Comparison of ENCODE assay signal across 23 cellular contexts in genomic region chr4:8558080-8558960, GRCh38. TPM values are rescaled to one million over a fixed set of nuclear protein-coding genes. Genes with fewer than 3 reads are reported as not detected.
DNase-seq lines count a peak whose midpoint lies in the region; ATAC-seq and TF ChIP-seq lines count a peak whose summit lies in the region.
"Had no signal": no experiment of that assay in that cellular context is flagged by ENCODE, and none has a peak within 500 bp of the region (broad histone marks: within the 10 kb centered on the region; RNA-seq: fewer than 3 reads in every experiment).

No MANE protein-coding gene starts in this region.

- WGBS in spleen, 5 donors = 82 to 87% (median 85%) methylated on average over 14 to 21 of the region's 21 CpGs

- peak; percentile 79 for ATAC-seq in RWPE2 (ENCODE audit: low read depth)
- ATAC-seq: pancreas, right lobe of liver had no signal

- H3K9me3 ChIP-seq in RWPE2 (ENCODE audit: severe bottlenecking) = no peaks in the 10 kb centered on the region
- no peaks in the 10 kb centered on the region for H3K9me3 ChIP-seq in spleen
- H3K9me3 ChIP-seq: BLaER1 treated with 17β-estradiol and CSF1 and Interleukin-3, amounts not matched to agents 10 nM and 100 nM; left ventricle myocardium inferior; pancreas; right lobe of liver; tibial artery had no signal

- DNase-seq in GM03348 (ENCODE audit: low spot score) (peak; percentile 44), RWPE2 (ENCODE audit: low spot score) (no peak), iris pigment epithelial cell (ENCODE audit: low read depth) (peak; percentile 35), spleen (peak; percentile 42), occipital lobe (lab: John Stamatoyannopoulos, UW) (no peak), NCI-H1105 (lab: John Stamatoyannopoulos, UW) (no peak), mucosa of gallbladder (ENCODE audit: low spot score) (no peak)
- DNase-seq: activated gamma-delta T cell; DMS 273 treated with DMSO at 0.1 percent for 48 hours; erythroblast; KG1; left ventricle myocardium inferior; NCI-H1092; NCI-H524; SHP77 treated with DMSO at 0.1 percent for 48 hours; stimulated activated naive CD4-positive, alpha-beta T cell had no signal

- H3K36me3 ChIP-seq in RWPE2 (ENCODE audit: low read depth) (no peaks in the 10 kb centered on the region), spleen (no peaks in the 10 kb centered on the region)
- H3K36me3 ChIP-seq: BLaER1 treated with 17β-estradiol and CSF1 and Interleukin-3, amounts not matched to agents 10 nM and 100 nM; left ventricle myocardium inferior; pancreas; right lobe of liver; tibial artery had no signal

- H3K4me3 ChIP-seq in RWPE2 (ENCODE audit: severe bottlenecking) (no peak overlapping the region), spleen (no peak overlapping the region)
- H3K4me3 ChIP-seq: BLaER1 treated with 17β-estradiol and CSF1 and Interleukin-3, amounts not matched to agents 10 nM and 100 nM; left ventricle myocardium inferior; pancreas; right lobe of liver; tibial artery had no signal

- no peak for TF ChIP-seq CTCF in RWPE2 (IDR thresholded peaks at IDR 0.05; ENCODE audit: poor library complexity, severe bottlenecking)
- no peak for TF ChIP-seq CTCF in spleen (IDR thresholded peaks at IDR 0.05 in 8 of 11, conservative IDR thresholded peaks at IDR 0.05 in 3 of 11)

- TF ChIP-seq POLR2A in spleen (IDR thresholded peaks at IDR 0.05) = no peak

- peaks cover 17% of the 10 kb centered on the region for H3K4me1 ChIP-seq in RWPE2 (ENCODE audit: insufficient read depth, poor library complexity, severe bottlenecking)
- no peaks in the 10 kb centered on the region for H3K4me1 ChIP-seq in spleen
- H3K4me1 ChIP-seq: left ventricle myocardium inferior, pancreas, right lobe of liver, tibial artery had no signal

- H3K27me3 ChIP-seq in RWPE2 (ENCODE audit: insufficient read depth, poor library complexity, severe bottlenecking) = no peaks in the 10 kb centered on the region
- H3K27me3 ChIP-seq in spleen (replicated peaks in 1 of 7) = peaks cover 0 to 16% (median 0%) of the 10 kb centered on the region in 7 donors
- H3K27me3 ChIP-seq: BLaER1 treated with 17β-estradiol and CSF1 and Interleukin-3, amounts not matched to agents 10 nM and 100 nM; pancreas; right lobe of liver had no signal

- intact Hi-C loops in spleen (cut with DNase I; ENCODE audit: low total_unique reads) = no loop called here

- no peak overlapping the region for H3K27ac ChIP-seq in RWPE2 (ENCODE audit: poor library complexity, severe bottlenecking)
- H3K27ac ChIP-seq in spleen = no peak overlapping the region
- H3K27ac ChIP-seq: BLaER1 treated with 17β-estradiol and CSF1 and Interleukin-3, amounts not matched to agents 10 nM and 100 nM; left ventricle myocardium inferior; pancreas; right lobe of liver; tibial artery; VCaP had no signal

RNA-seq across cellular contexts. Expression of gene GPR78, which starts 21.9 kb away (rescaled TPM):
- total RNA-seq in spleen (1 to 10 TPM in 1 of 7 donors, under 1 TPM in 3, not detected in 3; 0.07 to 1.5 (median 0.14) TPM), occipital lobe (not detected), mucosa of gallbladder (0.29 TPM)
- under 1 TPM in 1 of 3 donors, not detected in 2; 0.09 TPM for polyA plus RNA-seq in spleen
- total RNA-seq: glomerular endothelial cell; left ventricle myocardium inferior; pancreas; right lobe of liver; T-helper 1 cell treated with Interleukin-12 subunit alpha and Interleukin-12 subunit beta and Interleukin-4 antibody, amounts not matched to agents 30 ng/mL and 1 ng/mL, for 36 hours had no signal

RNA-seq across cellular contexts. Expression of gene CPZ, which starts 34.2 kb away (rescaled TPM):
- total RNA-seq in spleen (1 to 10 TPM in 3 of 7 donors, under 1 TPM in 3, not detected in 1; 0.57 to 8.5 (median 1.2) TPM), occipital lobe (3.9 TPM), mucosa of gallbladder (6.3 TPM)
- under 1 TPM; 0.11 to 0.96 (median 0.73) TPM for polyA plus RNA-seq in spleen
- total RNA-seq: T-helper 1 cell treated with Interleukin-12 subunit alpha and Interleukin-12 subunit beta and Interleukin-4 antibody, amounts not matched to agents 30 ng/mL and 1 ng/mL, for 36 hours had no signal

Comparison
In these comparisons a context has a peak if more than half of its experiments do, and no peak if none do; other contexts are left out.
1. DNase-seq: peak in GM03348 (single experiment), iris pigment epithelial cell (single experiment) and spleen (single experiment); none in RWPE2 (single experiment), occipital lobe (single experiment), NCI-H1105 (single experiment) and mucosa of gallbladder (single experiment).